Comparison of ENCODE assay signal across 24 cellular contexts in the genomic region with DNA sequence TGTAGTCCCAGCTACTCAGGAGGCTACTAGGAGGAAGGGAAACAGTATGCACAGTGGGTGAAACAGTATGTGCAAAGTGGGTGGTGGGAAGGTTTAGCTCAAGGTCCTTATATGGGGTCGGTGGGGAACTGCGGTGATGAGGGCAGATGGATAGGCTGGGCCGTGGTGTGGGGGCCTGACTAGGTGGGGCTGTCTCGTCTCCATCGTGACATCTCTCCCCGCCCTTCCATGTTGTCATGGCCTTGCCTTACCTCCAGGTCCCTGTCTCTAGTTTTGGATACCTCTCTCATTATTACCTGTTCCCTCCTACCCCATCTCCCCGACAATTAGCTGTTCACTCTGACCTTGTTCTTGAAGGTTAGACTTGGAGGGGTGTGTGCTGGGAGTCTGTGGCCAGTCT. TPM values are rescaled to one million over a fixed set of nuclear protein-coding genes. Genes with fewer than 3 reads are reported as not detected.
"Had no signal": no experiment of that assay in that cellular context is flagged by ENCODE, and none has a peak within 500 bp of the region (broad histone marks: within the 10 kb centered on the region; RNA-seq: fewer than 3 reads in every experiment).

No MANE protein-coding gene starts in this region.

- H3K27ac ChIP-seq: neutrophil, VCaP had no signal

- H3K36me3 ChIP-seq: esophagus squamous epithelium, left lung, neutrophil, ovary, prostate gland had no signal

- H3K4me3 ChIP-seq: dorsolateral prefrontal cortex, esophagus squamous epithelium, left lung, ovary, prostate gland, skin epidermis, testis had no signal

- H3K9me3 ChIP-seq: esophagus squamous epithelium, left lung, neutrophil, ovary, prostate gland, SK-N-SH, testis had no signal

- H3K27me3 ChIP-seq: dorsolateral prefrontal cortex, ovary, testis had no signal

- ATAC-seq: activated CD8-positive, alpha-beta memory T cell treated with anti-CD3 and anti-CD28 coated beads, Interleukin-2, amount 10 ng/mL, durations not matched to agents 7 days and 5 days; activated CD8-positive, alpha-beta T cell treated with anti-CD3 and anti-CD28 coated beads for 36 hours; left lung; natural killer cell; right cardiac atrium; stimulated activated effector memory CD8-positive, alpha-beta T cell treated with anti-CD3 and anti-CD28 coated beads, Interleukin-12 subunit alpha, Interleukin-12 subunit beta, amount 100 ng/mL, for 72 hours had no signal

- DNase-seq: activated CD4-positive, alpha-beta T cell treated with anti-CD3 and anti-CD28 coated beads, Interleukin-2, amount 10 ng/mL, durations not matched to agents 7 days and 5 days; activated CD4-positive, CD25-positive, alpha-beta regulatory T cell treated with anti-CD3 and anti-CD28 coated beads, Interleukin-2, amount 50 U/mL, for 72 hours; activated CD8-positive, alpha-beta memory T cell treated with anti-CD3 and anti-CD28 coated beads, Interleukin-2, amount 10 ng/mL, durations not matched to agents 7 days and 5 days; activated CD8-positive, alpha-beta T cell treated with anti-CD3 and anti-CD28 coated beads for 36 hours; activated naive CD8-positive, alpha-beta T cell treated with anti-CD3 and anti-CD28 coated beads for 36 hours; activated T-cell treated with anti-CD3 and anti-CD28 coated beads for 4 hours; dorsolateral prefrontal cortex; esophagus squamous epithelium; immature natural killer cell; left lung; mammary epithelial cell; natural killer cell; SK-N-SH; stimulated activated CD4-positive, alpha-beta T cell treated with anti-CD3 and anti-CD28 coated beads, Interleukin-2, amount 100 ng/mL, for 24 hours; testis had no signal

RNA-seq across cellular contexts. Expression of a gene that starts 32.6 kb away (rescaled TPM):
- total RNA-seq: activated CD4-positive, alpha-beta T cell treated with anti-CD3 and anti-CD28 coated beads, Interleukin-2, amount 10 ng/mL, durations not matched to agents 7 days and 5 days; activated CD8-positive, alpha-beta memory T cell treated with anti-CD3 and anti-CD28 coated beads, Interleukin-2, amount 10 ng/mL, durations not matched to agents 7 days and 5 days; activated CD8-positive, alpha-beta T cell treated with anti-CD3 and anti-CD28 coated beads for 36 hours; activated naive CD8-positive, alpha-beta T cell treated with anti-CD3 and anti-CD28 coated beads for 36 hours; kidney epithelial cell; natural killer cell; T-helper 2 cell treated with Interferon-gamma antibody and Interleukin-4, amounts not matched to agents 100 ng/mL and 5 ng/mL, for 36 hours had no signal
- polyA plus RNA-seq: immature natural killer cell, mammary epithelial cell, SK-N-SH had no signal
